ENCODE assay signal across 14 cellular contexts in genomic region chr1:51867479-51868232, GRCh38.
"Had no signal": no experiment of that assay in that cellular context is flagged by ENCODE, and none has a peak within 500 bp of the region (broad histone marks: within the 10 kb centered on the region; RNA-seq: fewer than 3 reads in every experiment).

No MANE protein-coding gene starts in this region.

- H3K4me3 ChIP-seq: esophagus squamous epithelium, mucosa of descending colon, psoas muscle, spleen, suprapubic skin had no signal

- ATAC-seq: left colon, mucosa of descending colon, psoas muscle, sciatic nerve had no signal

- H3K27me3 ChIP-seq: esophagus squamous epithelium, spleen, suprapubic skin had no signal

- H3K27me3 Mint-ChIP-seq: type B pancreatic cell had no signal

- H3K27ac Mint-ChIP-seq: nephron progenitor cell, type B pancreatic cell had no signal

- H3K9me3 Mint-ChIP-seq: nephron progenitor cell, type B pancreatic cell had no signal

- H3K9me3 ChIP-seq: esophagus squamous epithelium, mucosa of descending colon, psoas muscle, spleen, suprapubic skin had no signal

- H3K27ac ChIP-seq: esophagus squamous epithelium, psoas muscle, spleen, suprapubic skin had no signal

- H3K4me3 Mint-ChIP-seq: nephron progenitor cell, type B pancreatic cell had no signal

- DNase-seq: activated CD4-positive, alpha-beta T cell treated with anti-CD3 and anti-CD28 coated beads, Interleukin-2, amount 50 U/mL, for 4 hours; esophagus squamous epithelium; foreskin melanocyte; head of caudate nucleus; left colon; mucosa of descending colon; nephron progenitor cell; psoas muscle; spleen; stimulated activated CD4-positive, alpha-beta T cell treated with anti-CD3 and anti-CD28 coated beads, Interleukin-1b, Interleukin-23, amount 100 ng/mL, for 48 hours; stimulated activated naive CD4-positive, alpha-beta T cell had no signal
